ENCODE assay signal across 3 cellular contexts in genomic region chr9:16044116-16044881, GRCh38.
TF ChIP-seq lines count a peak whose summit lies in the region.

No MANE protein-coding gene starts in this region.

TF ChIP-seq in SK-N-SH, 30 proteins besides CTCF, POLR2A, EP300 and RAD21 (continued from another document):
- TF ChIP-seq GATA2 (CRISPR knock-in tag; IDR thresholded peaks at IDR 0.05) (no peak), NFIC (IDR thresholded peaks at IDR 0.05; ENCODE audit: borderline replicate concordance) (no peak), MEF2A (IDR thresholded peaks at IDR 0.05; ENCODE audit: borderline replicate concordance, low read depth) (no peak), USF2 (IDR thresholded peaks at IDR 0.05; ENCODE audit: borderline replicate concordance, low read depth, low read length) (no peak), TCF12 (IDR thresholded peaks at IDR 0.05) (no peak), FOXJ3 (CRISPR knock-in tag; IDR thresholded peaks at IDR 0.05) (no peak), PBX3 (IDR thresholded peaks at IDR 0.05) (no peak), RFX5 (IDR thresholded peaks at IDR 0.05; ENCODE audit: low read length) (no peak), NRF1 (IDR thresholded peaks at IDR 0.05; ENCODE audit: low read depth, low read length) (no peak), MXI1 (IDR thresholded peaks at IDR 0.05; ENCODE audit: low read depth, low read length) (no peak), SMC3 (IDR thresholded peaks at IDR 0.05; ENCODE audit: low read depth, low read length) (no peak), FOSL2 (IDR thresholded peaks at IDR 0.05; ENCODE audit: borderline replicate concordance, low read depth) (no peak), RXRA (IDR thresholded peaks at IDR 0.05; ENCODE audit: borderline replicate concordance, low read depth) (no peak), ZBTB33 (IDR thresholded peaks at IDR 0.05; ENCODE audit: borderline replicate concordance, low read depth) (no peak), EZH2phosphoT487 (IDR thresholded peaks at IDR 0.05; ENCODE audit: borderline replicate concordance, low read depth) (no peak), IRF3 (IDR thresholded peaks at IDR 0.05; ENCODE audit: low read depth, low read length) (no peak), FOXM1 (IDR thresholded peaks at IDR 0.05; ENCODE audit: low read depth) (no peak), CHD2 (IDR thresholded peaks at IDR 0.05; ENCODE audit: low read length, partially characterized antibody) (no peak), SIN3A (IDR thresholded peaks at IDR 0.05; ENCODE audit: borderline replicate concordance, low read depth, low read length) (no peak)

TF ChIP-seq in SK-N-SH treated with all-trans-retinoic acid at 6 μM for 48 hours, 23 proteins besides CTCF, POLR2A, EP300 and RAD21 (continued from another document):
- TF ChIP-seq POU6F1 (CRISPR knock-in tag; IDR thresholded peaks at IDR 0.05; ENCODE audit: borderline replicate concordance, low read depth) (no peak), SNAI2 (CRISPR knock-in tag; IDR thresholded peaks at IDR 0.05) (no peak), ZNF70 (CRISPR knock-in tag; IDR thresholded peaks at IDR 0.05) (no peak)

TF ChIP-seq in GM12878, 131 proteins besides CTCF, POLR2A, EP300 and RAD21 (continued from another document):
- no peak for TF ChIP-seq ZNF687 (IDR thresholded peaks at IDR 0.05)
- peak; percentile 76 for TF ChIP-seq SPI1 (IDR thresholded peaks at IDR 0.05; ENCODE audit: borderline replicate concordance, insufficient read depth, low read depth, low read length)
